In genomic region chr2:36388472-36388871, GRCh38 we compare ENCODE assay signal across 18 cellular contexts. TPM values are rescaled to one million over a fixed set of nuclear protein-coding genes. Genes with fewer than 3 reads are reported as not detected.
DNase-seq lines count a peak whose midpoint lies in the region; ATAC-seq and TF ChIP-seq lines count a peak whose summit lies in the region.
"Had no signal": no experiment of that assay in that cellular context is flagged by ENCODE, and none has a peak within 500 bp of the region (broad histone marks: within the 10 kb centered on the region; RNA-seq: fewer than 3 reads in every experiment).

No MANE protein-coding gene starts in this region.

- no peaks in the 10 kb centered on the region for H3K9me3 ChIP-seq in Caco-2
- no peaks in the 10 kb centered on the region for H3K9me3 ChIP-seq in SK-N-MC (ENCODE audit: low read depth, low read length)
- no peaks in the 10 kb centered on the region for H3K9me3 ChIP-seq in trophoblast cell (ENCODE audit: insufficient read depth, low read depth, low read length)
- H3K9me3 ChIP-seq: left lung, stomach had no signal

- CTCF ChIA-PET in Caco-2 (lab: Charles Lee) = no interaction called here
- CTCF ChIA-PET in activated CD4-positive, alpha-beta T cell treated with anti-CD3 and anti-CD28 coated beads for 36 hours (lab: Charles Lee) = no interaction called here

- H3K4me3 ChIP-seq in Caco-2 (ENCODE audit: low read depth, low read length) (no peak overlapping the region), SK-N-MC (no peak overlapping the region; the same call in 1 of the 2 replicates), trophoblast cell (ENCODE audit: low read depth, low read length) (no peak overlapping the region)
- H3K4me3 ChIP-seq: left lung, stomach had no signal

- POLR2A ChIA-PET in Caco-2 (lab: Charles Lee) = no interaction called here
- POLR2A ChIA-PET in activated CD4-positive, alpha-beta T cell treated with anti-CD3 and anti-CD28 coated beads for 36 hours (lab: Charles Lee) = no interaction called here

- H3K27me3 Mint-ChIP-seq in Caco-2 (ENCODE audit: insufficient read depth, unreplicated experiment) (no peaks in the 10 kb centered on the region), endothelial cell (ENCODE audit: unreplicated experiment) (peaks cover 4% of the 10 kb centered on the region)
- H3K27me3 Mint-ChIP-seq in activated T-cell treated with anti-CD3 and anti-CD28 coated beads, Interleukin-2, amount 50 U/mL, for 24 hours = peaks cover 6% of the 10 kb centered on the region
- peaks cover 3% of the 10 kb centered on the region for H3K27me3 Mint-ChIP-seq in activated CD4-positive, alpha-beta T cell treated with anti-CD3 and anti-CD28 coated beads for 36 hours
- H3K27me3 Mint-ChIP-seq: activated naive CD8-positive, alpha-beta T cell treated with anti-CD3 and anti-CD28 coated beads, Interleukin-2, amount 50 U/mL, for 24 hours; CD4-positive, alpha-beta T cell had no signal

- no peak overlapping the region for H4K91ac ChIP-seq in trophoblast cell (ENCODE audit: low read depth, low read length)

- H3K4me1 Mint-ChIP-seq in Caco-2 (ENCODE audit: low read depth, unreplicated experiment) (peaks cover 48% of the 10 kb centered on the region), endothelial cell (ENCODE audit: unreplicated experiment) (peaks cover 41% of the 10 kb centered on the region)
- peaks cover 14% of the 10 kb centered on the region for H3K4me1 Mint-ChIP-seq in activated T-cell treated with anti-CD3 and anti-CD28 coated beads, Interleukin-2, amount 50 U/mL, for 24 hours (ENCODE audit: low read depth)
- peaks cover 10% of the 10 kb centered on the region for H3K4me1 Mint-ChIP-seq in activated CD4-positive, alpha-beta T cell treated with anti-CD3 and anti-CD28 coated beads for 36 hours

- H2BK5ac ChIP-seq in trophoblast cell (ENCODE audit: low read depth, low read length, poor library complexity) = no peak overlapping the region

- H2AFZ ChIP-seq in trophoblast cell (ENCODE audit: insufficient read depth, low read length, poor library complexity) = no peak overlapping the region

- H3K36me3 ChIP-seq in Caco-2 (ENCODE audit: control insufficient read depth, insufficient read depth, low read length) = 0 out of 2 replicates have a peak, but pooled peaks cover 1% of the 10 kb centered on the region
- H3K36me3 ChIP-seq in SK-N-MC (ENCODE audit: insufficient read depth, low read length) = no peaks in the 10 kb centered on the region
- H3K36me3 ChIP-seq in trophoblast cell (ENCODE audit: control insufficient read depth in 1 of 2, insufficient read depth in 2 of 2, low read length in 2 of 2) = peaks cover 0 to 5% of the 10 kb centered on the region in 2 experiments
- H3K36me3 ChIP-seq: left lung, stomach had no signal

- peak overlapping the region; percentile 87 for H3K27ac ChIP-seq in SK-N-MC
- H3K27ac ChIP-seq in trophoblast cell (ENCODE audit: low read depth, low read length) = no peak overlapping the region

- H3K27ac Mint-ChIP-seq in Caco-2 (ENCODE audit: unreplicated experiment) (peak overlapping the region; percentile 17), endothelial cell (ENCODE audit: unreplicated experiment) (peak overlapping the region; percentile 24)
- no peak overlapping the region for H3K27ac Mint-ChIP-seq in activated T-cell treated with anti-CD3 and anti-CD28 coated beads, Interleukin-2, amount 50 U/mL, for 24 hours
- H3K27ac Mint-ChIP-seq in activated CD4-positive, alpha-beta T cell treated with anti-CD3 and anti-CD28 coated beads for 36 hours = no peak overlapping the region
- H3K27ac Mint-ChIP-seq: activated CD4-positive, alpha-beta memory T cell treated with anti-CD3 and anti-CD28 coated beads, Interleukin-2, amount 10 ng/mL, durations not matched to agents 7 days and 5 days; activated naive CD8-positive, alpha-beta T cell treated with anti-CD3 and anti-CD28 coated beads, Interleukin-2, amount 50 U/mL, for 24 hours; CD4-positive, alpha-beta T cell; endodermal cell had no signal

- no peak overlapping the region for H3K4me3 Mint-ChIP-seq in Caco-2 (ENCODE audit: unreplicated experiment)
- H3K4me3 Mint-ChIP-seq in endothelial cell (ENCODE audit: unreplicated experiment) = no peak overlapping the region
- H3K4me3 Mint-ChIP-seq in activated T-cell treated with anti-CD3 and anti-CD28 coated beads, Interleukin-2, amount 50 U/mL, for 24 hours = no peak overlapping the region
- H3K4me3 Mint-ChIP-seq in activated CD4-positive, alpha-beta T cell treated with anti-CD3 and anti-CD28 coated beads for 36 hours = no peak overlapping the region
- H3K4me3 Mint-ChIP-seq: activated CD4-positive, alpha-beta memory T cell treated with anti-CD3 and anti-CD28 coated beads, Interleukin-2, amount 10 ng/mL, durations not matched to agents 7 days and 5 days; activated naive CD8-positive, alpha-beta T cell treated with anti-CD3 and anti-CD28 coated beads, Interleukin-2, amount 50 U/mL, for 24 hours; CD4-positive, alpha-beta T cell; endodermal cell had no signal

- no TSS peak for BruUV-seq in Caco-2 (replicated peaks; lab: Mats Ljungman, UMichigan)

- H3K4ac ChIP-seq in trophoblast cell (ENCODE audit: low read depth, low read length) = peak overlapping the region; percentile 24

- no peak overlapping the region for H2AK5ac ChIP-seq in trophoblast cell (ENCODE audit: low read length)

- H4K8ac ChIP-seq in trophoblast cell (ENCODE audit: low read depth, low read length) = no peak overlapping the region

- H3K9me3 Mint-ChIP-seq in Caco-2 (ENCODE audit: unreplicated experiment) (no peaks in the 10 kb centered on the region), endothelial cell (ENCODE audit: unreplicated experiment) (no peaks in the 10 kb centered on the region)
- H3K9me3 Mint-ChIP-seq in activated T-cell treated with anti-CD3 and anti-CD28 coated beads, Interleukin-2, amount 50 U/mL, for 24 hours = no peaks in the 10 kb centered on the region
- H3K9me3 Mint-ChIP-seq in activated CD4-positive, alpha-beta T cell treated with anti-CD3 and anti-CD28 coated beads for 36 hours (ENCODE audit: low read depth) = no peaks in the 10 kb centered on the region
- H3K9me3 Mint-ChIP-seq: activated CD4-positive, alpha-beta memory T cell treated with anti-CD3 and anti-CD28 coated beads, Interleukin-2, amount 10 ng/mL, durations not matched to agents 7 days and 5 days; activated naive CD8-positive, alpha-beta T cell treated with anti-CD3 and anti-CD28 coated beads, Interleukin-2, amount 50 U/mL, for 24 hours; CD4-positive, alpha-beta T cell; endodermal cell; natural killer cell had no signal

- H3K36me3 Mint-ChIP-seq in Caco-2 (ENCODE audit: insufficient read depth, unreplicated experiment) (peaks cover 80% of the 10 kb centered on the region), endothelial cell (ENCODE audit: low read depth, unreplicated experiment) (peaks cover 19% of the 10 kb centered on the region)
- no peaks in the 10 kb centered on the region for H3K36me3 Mint-ChIP-seq in activated T-cell treated with anti-CD3 and anti-CD28 coated beads, Interleukin-2, amount 50 U/mL, for 24 hours (ENCODE audit: low read depth)
- H3K36me3 Mint-ChIP-seq in activated CD4-positive, alpha-beta T cell treated with anti-CD3 and anti-CD28 coated beads for 36 hours (ENCODE audit: low read depth) = no peaks in the 10 kb centered on the region
- H3K36me3 Mint-ChIP-seq: natural killer cell had no signal

- no peak for DNase-seq in Caco-2
- DNase-seq in SK-N-MC (ENCODE audit: low read depth, low spot score) = no peak
- DNase-seq in endothelial cell (ENCODE audit: low spot score) = no peak
- no peak for DNase-seq in trophoblast cell
- DNase-seq in retina = no peak
- no peak for DNase-seq in activated T-cell treated with anti-CD3 and anti-CD28 coated beads, Interleukin-2, amount 50 U/mL, for 24 hours
- DNase-seq in activated CD4-positive, alpha-beta T cell treated with anti-CD3 and anti-CD28 coated beads for 36 hours = no peak
- DNase-seq in stimulated activated CD4-positive, alpha-beta T cell treated with anti-CD3 and anti-CD28 coated beads, Interleukin-4, amount 100 ng/mL, for 1 hour = no peak
- DNase-seq: activated CD4-positive, alpha-beta memory T cell treated with anti-CD3 and anti-CD28 coated beads, Interleukin-2, amount 10 ng/mL, durations not matched to agents 7 days and 5 days; activated naive CD8-positive, alpha-beta T cell treated with anti-CD3 and anti-CD28 coated beads, Interleukin-2, amount 50 U/mL, for 24 hours; CD4-positive, alpha-beta T cell; DMS79 treated with DMSO at 0.1 percent for 48 hours; endodermal cell; left lung; natural killer cell; NCI-H1417 treated with DMSO at 0.1 percent for 48 hours; RPMI8226; stomach had no signal

- intact Hi-C loops in Caco-2 (cut with micrococcal nuclease; ENCODE audit: unreplicated experiment) = no loop called here
- intact Hi-C loops in activated CD4-positive, alpha-beta T cell treated with anti-CD3 and anti-CD28 coated beads for 36 hours (cut with DNase I, micrococcal nuclease) = no loop called here

- no peak overlapping the region for H2BK120ac ChIP-seq in trophoblast cell (ENCODE audit: insufficient read depth, low read length, poor library complexity)

- TF ChIP-seq CTCF in Caco-2 (IDR thresholded peaks at IDR 0.05; ENCODE audit: insufficient read depth in 1 of 2, low read depth in 1 of 2, low read length in 1 of 2, severe bottlenecking in 1 of 2, unreplicated experiment in 1 of 2) (no peak), endothelial cell (IDR thresholded peaks at IDR 0.05; ENCODE audit: unreplicated experiment) (no peak)

- H3K23ac ChIP-seq in trophoblast cell (ENCODE audit: low read length) = no peak overlapping the region

- H3K18ac ChIP-seq in trophoblast cell (ENCODE audit: low read length) = no peak overlapping the region

- no CpG with 5 or more reads among the region's 3 CpGs for WGBS in trophoblast cell (ENCODE audit: extremely low coverage, insufficient coverage, insufficient read length)

- no peak overlapping the region for H3K14ac ChIP-seq in trophoblast cell (ENCODE audit: low read length)

- H3K79me1 ChIP-seq in trophoblast cell (ENCODE audit: low read length) = peaks cover 2% of the 10 kb centered on the region

- H3K9ac ChIP-seq in SK-N-MC (ENCODE audit: insufficient read length) (no peak overlapping the region), trophoblast cell (ENCODE audit: low read length) (no peak overlapping the region)

- no peaks in the 10 kb centered on the region for H3K27me3 ChIP-seq in Caco-2 (replicated peaks; ENCODE audit: control insufficient read depth, insufficient read depth, low read length)
- H3K27me3 ChIP-seq in trophoblast cell (ENCODE audit: insufficient read depth, low read length) = no peaks in the 10 kb centered on the region
- H3K27me3 ChIP-seq: left lung, stomach had no signal

- no peak overlapping the region for H3K4me2 ChIP-seq in trophoblast cell (ENCODE audit: low read length)

- H3K4me1 ChIP-seq in Caco-2 (peaks cover 77% of the 10 kb centered on the region), trophoblast cell (ENCODE audit: control insufficient read depth in 1 of 2, insufficient read depth in 2 of 2, low read length in 2 of 2) (peaks cover 6 to 11% of the 10 kb centered on the region in 2 experiments)

- peaks cover 5% of the 10 kb centered on the region for H3K79me2 ChIP-seq in trophoblast cell (ENCODE audit: control insufficient read depth, insufficient read depth, low read length, poor library complexity)

- no peak for ATAC-seq in activated CD4-positive, alpha-beta T cell treated with anti-CD3 and anti-CD28 coated beads for 36 hours
- ATAC-seq: activated naive CD8-positive, alpha-beta T cell treated with anti-CD3 and anti-CD28 coated beads, Interleukin-2, amount 50 U/mL, for 24 hours; natural killer cell had no signal

- no peak overlapping the region for H4K12ac ChIP-seq in trophoblast cell (ENCODE audit: low read depth, low read length)

- H2BK12ac ChIP-seq in trophoblast cell (ENCODE audit: low read length) = no peak overlapping the region

RNA-seq across cellular contexts. Expression of gene CRIM1, which starts 32.9 kb away (rescaled TPM):
- total RNA-seq in Caco-2 (2022) = 270 and 292 TPM in 2 replicates
- total RNA-seq in endothelial cell (ENCODE audit: unreplicated experiment) = 246 TPM
- 49.0 and 54.7 TPM in 2 replicates for polyA plus RNA-seq in trophoblast cell (2013)
- total RNA-seq in activated CD4-positive, alpha-beta T cell treated with anti-CD3 and anti-CD28 coated beads for 36 hours = 1 to 10 TPM; 3.9 to 5.2 TPM

Comparison
In these comparisons a context has a peak if more than half of its experiments do, and no peak if none do; other contexts are left out.
1. H3K27ac Mint-ChIP-seq: peak in Caco-2 (single experiment) and endothelial cell (single experiment); none in activated T-cell treated with anti-CD3 and anti-CD28 coated beads, Interleukin-2, amount 50 U/mL, for 24 hours (single experiment) and activated CD4-positive, alpha-beta T cell treated with anti-CD3 and anti-CD28 coated beads for 36 hours (single experiment).
2. RNA of gene CRIM1, which starts 32.9 kb away (total RNA-seq): 270 to 292 TPM in Caco-2 and 246 TPM in endothelial cell (single experiment); 3.9 to 5.2 TPM in activated CD4-positive, alpha-beta T cell treated with anti-CD3 and anti-CD28 coated beads for 36 hours; every median in the first group is over 10 times any median in the second.